In genomic region chr4:124713213-124713592, GRCh38 we compare ENCODE assay signal across 1 cellular context.
TF ChIP-seq lines count a peak whose summit lies in the region.

No MANE protein-coding gene starts in this region.

TF ChIP-seq in HepG2, 621 proteins besides CTCF, POLR2A, EP300 and RAD21 (continues in another document):
- peak; percentile 51; the same call in 1 of the 2 replicates for TF ChIP-seq EHMT2 (IDR thresholded peaks at IDR 0.05; ENCODE audit: borderline replicate concordance, low read depth, low read length)
- TF ChIP-seq ETV5 (CRISPR knock-in tag; IDR thresholded peaks at IDR 0.05; ENCODE audit: borderline replicate concordance) = peak; percentile 20; the same call in 1 of the 2 replicates
- TF ChIP-seq, protein P1, sequence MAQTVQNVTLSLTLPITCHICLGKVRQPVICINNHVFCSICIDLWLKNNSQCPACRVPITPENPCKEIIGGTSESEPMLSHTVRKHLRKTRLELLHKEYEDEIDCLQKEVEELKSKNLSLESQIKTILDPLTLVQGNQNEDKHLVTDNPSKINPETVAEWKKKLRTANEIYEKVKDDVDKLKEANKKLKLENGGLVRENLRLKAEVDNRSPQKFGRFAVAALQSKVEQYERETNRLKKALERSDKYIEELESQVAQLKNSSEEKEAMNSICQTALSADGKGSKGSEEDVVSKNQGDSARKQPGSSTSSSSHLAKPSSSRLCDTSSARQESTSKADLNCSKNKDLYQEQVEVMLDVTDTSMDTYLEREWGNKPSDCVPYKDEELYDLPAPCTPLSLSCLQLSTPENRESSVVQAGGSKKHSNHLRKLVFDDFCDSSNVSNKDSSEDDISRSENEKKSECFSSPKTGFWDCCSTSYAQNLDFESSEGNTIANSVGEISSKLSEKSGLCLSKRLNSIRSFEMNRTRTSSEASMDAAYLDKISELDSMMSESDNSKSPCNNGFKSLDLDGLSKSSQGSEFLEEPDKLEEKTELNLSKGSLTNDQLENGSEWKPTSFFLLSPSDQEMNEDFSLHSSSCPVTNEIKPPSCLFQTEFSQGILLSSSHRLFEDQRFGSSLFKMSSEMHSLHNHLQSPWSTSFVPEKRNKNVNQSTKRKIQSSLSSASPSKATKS (CRISPR knock-in tag; IDR thresholded peaks at IDR 0.05) = no peak
- no peak for TF ChIP-seq ZNF839 (CRISPR knock-in tag; IDR thresholded peaks at IDR 0.05; ENCODE audit: borderline replicate concordance)
- no peak for TF ChIP-seq SRSF1 (optimal IDR thresholded peaks at IDR 0.05; ENCODE audit: low read depth, low read length)
- TF ChIP-seq ZNF761 (CRISPR knock-in tag; conservative IDR thresholded peaks at IDR 0.05) = 0 out of 2 replicates have a peak, but pooled peaks have one; percentile 40
- peak; percentile 45; the same call in 1 of the 2 replicates for TF ChIP-seq MYC (CRISPR knock-in tag; IDR thresholded peaks at IDR 0.05; ENCODE audit: borderline replicate concordance)
- TF ChIP-seq SIN3A (IDR thresholded peaks at IDR 0.05; ENCODE audit: borderline replicate concordance, low read depth, low read length) = 0 out of 2 replicates have a peak, but pooled peaks have one; percentile 48
- peak; percentile 37; the same call in 1 of the 2 replicates for TF ChIP-seq ZNF670 (CRISPR knock-in tag; IDR thresholded peaks at IDR 0.05; ENCODE audit: borderline replicate concordance)
- TF ChIP-seq SOX6 (IDR thresholded peaks at IDR 0.05) = no peak
- 0 out of 2 replicates have a peak, but pooled peaks have one; percentile 31 for TF ChIP-seq SOX6 (CRISPR knock-in tag; IDR thresholded peaks at IDR 0.05)
- 0 out of 2 replicates have a peak, but pooled peaks have one; percentile 64 for TF ChIP-seq SALL2 (CRISPR knock-in tag; IDR thresholded peaks at IDR 0.05)
- no peak for TF ChIP-seq ZNF709 (CRISPR knock-in tag; IDR thresholded peaks at IDR 0.05)
- peak; percentile 43; the same call in 1 of the 2 replicates for TF ChIP-seq ZNF782 (CRISPR knock-in tag; IDR thresholded peaks at IDR 0.05; ENCODE audit: borderline replicate concordance)
- TF ChIP-seq MIER3 (CRISPR knock-in tag; IDR thresholded peaks at IDR 0.05; ENCODE audit: borderline replicate concordance) = 0 out of 2 replicates have a peak, but pooled peaks have one; percentile 11
- TF ChIP-seq ARNTL (CRISPR knock-in tag; IDR thresholded peaks at IDR 0.05) = 0 out of 2 replicates have a peak, but pooled peaks have one; percentile 37
- no peak for TF ChIP-seq SMARCC2 (IDR thresholded peaks at IDR 0.05)
- no peak for TF ChIP-seq ZNF138 (CRISPR knock-in tag; IDR thresholded peaks at IDR 0.05; ENCODE audit: low read depth)
- TF ChIP-seq SPEN (CRISPR knock-in tag; IDR thresholded peaks at IDR 0.05; ENCODE audit: low read depth) = peak; percentile 31; the same call in 1 of the 2 replicates
- TF ChIP-seq ZFP36L1 (CRISPR knock-in tag; IDR thresholded peaks at IDR 0.05) = 0 out of 2 replicates have a peak, but pooled peaks have one; percentile 26
- 0 out of 2 replicates have a peak, but pooled peaks have one; percentile 20 for TF ChIP-seq HOXD1 (CRISPR knock-in tag; IDR thresholded peaks at IDR 0.05)
- TF ChIP-seq, protein P2, sequence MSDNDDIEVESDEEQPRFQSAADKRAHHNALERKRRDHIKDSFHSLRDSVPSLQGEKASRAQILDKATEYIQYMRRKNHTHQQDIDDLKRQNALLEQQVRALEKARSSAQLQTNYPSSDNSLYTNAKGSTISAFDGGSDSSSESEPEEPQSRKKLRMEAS (IDR thresholded peaks at IDR 0.05) = peak; percentile 76
- TF ChIP-seq PHF21A (CRISPR knock-in tag; IDR thresholded peaks at IDR 0.05) = peak; percentile 35; the same call in 1 of the 2 replicates
- TF ChIP-seq ZNF451 (CRISPR knock-in tag; IDR thresholded peaks at IDR 0.05) = no peak
- TF ChIP-seq ZNF775 (CRISPR knock-in tag; IDR thresholded peaks at IDR 0.05; ENCODE audit: borderline replicate concordance) = no peak
- TF ChIP-seq KMT2A (CRISPR knock-in tag; IDR thresholded peaks at IDR 0.05) = 0 out of 2 replicates have a peak, but pooled peaks have one; percentile 49
- TF ChIP-seq, protein P3, sequence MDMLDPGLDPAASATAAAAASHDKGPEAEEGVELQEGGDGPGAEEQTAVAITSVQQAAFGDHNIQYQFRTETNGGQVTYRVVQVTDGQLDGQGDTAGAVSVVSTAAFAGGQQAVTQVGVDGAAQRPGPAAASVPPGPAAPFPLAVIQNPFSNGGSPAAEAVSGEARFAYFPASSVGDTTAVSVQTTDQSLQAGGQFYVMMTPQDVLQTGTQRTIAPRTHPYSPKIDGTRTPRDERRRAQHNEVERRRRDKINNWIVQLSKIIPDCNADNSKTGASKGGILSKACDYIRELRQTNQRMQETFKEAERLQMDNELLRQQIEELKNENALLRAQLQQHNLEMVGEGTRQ (IDR thresholded peaks at IDR 0.05; ENCODE audit: low read depth, low read length) = peak; percentile 50
- TF ChIP-seq, protein P3 (CRISPR knock-in tag; IDR thresholded peaks at IDR 0.05; ENCODE audit: borderline replicate concordance) = peak; percentile 61; the same call in 1 of the 2 replicates
- no peak for TF ChIP-seq ELF4 (CRISPR knock-in tag; IDR thresholded peaks at IDR 0.05; ENCODE audit: borderline replicate concordance)
- TF ChIP-seq ZNF556 (CRISPR knock-in tag; IDR thresholded peaks at IDR 0.05; ENCODE audit: borderline replicate concordance) = 0 out of 2 replicates have a peak, but pooled peaks have one; percentile 23
- TF ChIP-seq POGZ (CRISPR knock-in tag; IDR thresholded peaks at IDR 0.05) = peak; percentile 27; the same call in 1 of the 2 replicates
- TF ChIP-seq ZNF574 (CRISPR knock-in tag; IDR thresholded peaks at IDR 0.05) = peak; percentile 51
- TF ChIP-seq ZNF644 (CRISPR knock-in tag; IDR thresholded peaks at IDR 0.05; ENCODE audit: low read depth) = peak; percentile 72
- 0 out of 2 replicates have a peak, but pooled peaks have one; percentile 62 for TF ChIP-seq PBX3 (CRISPR knock-in tag; IDR thresholded peaks at IDR 0.05; ENCODE audit: borderline replicate concordance)
- TF ChIP-seq ZNF614 (CRISPR knock-in tag; IDR thresholded peaks at IDR 0.05; ENCODE audit: borderline replicate concordance) = no peak
- TF ChIP-seq ZNF317 (CRISPR knock-in tag; IDR thresholded peaks at IDR 0.05) = no peak
- TF ChIP-seq ZNF44 (CRISPR knock-in tag; IDR thresholded peaks at IDR 0.05) = no peak
- no peak for TF ChIP-seq BRCA1 (CRISPR knock-in tag; IDR thresholded peaks at IDR 0.05)
- TF ChIP-seq ZNF780A (CRISPR knock-in tag; IDR thresholded peaks at IDR 0.05) = 0 out of 2 replicates have a peak, but pooled peaks have one; percentile 16
- peak; percentile 28; the same call in 1 of the 2 replicates for TF ChIP-seq SMC3 (IDR thresholded peaks at IDR 0.05; ENCODE audit: low read length)
- TF ChIP-seq ZNF281 (CRISPR knock-in tag; IDR thresholded peaks at IDR 0.05; ENCODE audit: borderline replicate concordance) = peak; percentile 31; the same call in 1 of the 2 replicates
- no peak for TF ChIP-seq LCORL (IDR thresholded peaks at IDR 0.05)
- peak; percentile 60; the same call in 1 of the 2 replicates for TF ChIP-seq LCORL (CRISPR knock-in tag; IDR thresholded peaks at IDR 0.05)
- 0 out of 2 replicates have a peak, but pooled peaks have one; percentile 45 for TF ChIP-seq ZNF800 (CRISPR knock-in tag; IDR thresholded peaks at IDR 0.05)
- TF ChIP-seq ZFP36L2 (CRISPR knock-in tag; IDR thresholded peaks at IDR 0.05) = no peak
- TF ChIP-seq NR2C2 (CRISPR knock-in tag; IDR thresholded peaks at IDR 0.05; ENCODE audit: borderline replicate concordance) = no peak
- peak; percentile 56; the same call in 1 of the 2 replicates for TF ChIP-seq TSC22D2 (CRISPR knock-in tag; IDR thresholded peaks at IDR 0.05; ENCODE audit: borderline replicate concordance)
- TF ChIP-seq HDAC2 (CRISPR knock-in tag; IDR thresholded peaks at IDR 0.05) = peak; percentile 52; the same call in 1 of the 2 replicates
- no peak for TF ChIP-seq PAWR (CRISPR knock-in tag; IDR thresholded peaks at IDR 0.05; ENCODE audit: borderline replicate concordance)
- 0 out of 2 replicates have a peak, but pooled peaks have one; percentile 17 for TF ChIP-seq ZNF124 (CRISPR knock-in tag; IDR thresholded peaks at IDR 0.05)
- TF ChIP-seq ZFY (CRISPR knock-in tag; IDR thresholded peaks at IDR 0.05) = peak; percentile 79
- no peak for TF ChIP-seq RBAK (CRISPR knock-in tag; IDR thresholded peaks at IDR 0.05)
- TF ChIP-seq, protein P4, sequence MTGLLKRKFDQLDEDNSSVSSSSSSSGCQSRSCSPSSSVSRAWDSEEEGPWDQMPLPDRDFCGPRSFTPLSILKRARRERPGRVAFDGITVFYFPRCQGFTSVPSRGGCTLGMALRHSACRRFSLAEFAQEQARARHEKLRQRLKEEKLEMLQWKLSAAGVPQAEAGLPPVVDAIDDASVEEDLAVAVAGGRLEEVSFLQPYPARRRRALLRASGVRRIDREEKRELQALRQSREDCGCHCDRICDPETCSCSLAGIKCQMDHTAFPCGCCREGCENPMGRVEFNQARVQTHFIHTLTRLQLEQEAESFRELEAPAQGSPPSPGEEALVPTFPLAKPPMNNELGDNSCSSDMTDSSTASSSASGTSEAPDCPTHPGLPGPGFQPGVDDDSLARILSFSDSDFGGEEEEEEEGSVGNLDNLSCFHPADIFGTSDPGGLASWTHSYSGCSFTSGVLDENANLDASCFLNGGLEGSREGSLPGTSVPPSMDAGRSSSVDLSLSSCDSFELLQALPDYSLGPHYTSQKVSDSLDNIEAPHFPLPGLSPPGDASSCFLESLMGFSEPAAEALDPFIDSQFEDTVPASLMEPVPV (CRISPR knock-in tag; IDR thresholded peaks at IDR 0.05) = no peak
